Comparison of ENCODE assay signal across 27 cellular contexts in genomic region chr9:100284247-100284646, GRCh38.
"Had no signal": no experiment of that assay in that cellular context is flagged by ENCODE, and none has a peak within 500 bp of the region (broad histone marks: within the 10 kb centered on the region; RNA-seq: fewer than 3 reads in every experiment).

No MANE protein-coding gene starts in this region.

- H3K4me1 ChIP-seq: neural progenitor cell, parathyroid adenoma, psoas muscle, right lobe of liver, sigmoid colon, stomach, thyroid gland, tibial nerve, upper lobe of right lung, uterus had no signal

- H3K27me3 Mint-ChIP-seq: progenitor cell of endocrine pancreas; stimulated activated naive B cell treated with anti-CD40 and anti-IgM and Interleukin-4, amounts not matched to agents 10 μg/mL and 1 μg/mL and 100 μg/mL, for 72 hours; stimulated activated naive CD8-positive, alpha-beta T cell treated with anti-CD3 and anti-CD28 coated beads, Interleukin-15, Interleukin-2, amounts not matched to agents 100 ng/mL and 50 ng/mL, for 24 hours; type B pancreatic cell had no signal

- DNase-seq: natural killer cell; occipital lobe; ovary; psoas muscle; right cardiac atrium; right lobe of liver; sigmoid colon; small intestine; stimulated activated CD4-positive, alpha-beta T cell treated with anti-CD3 and anti-CD28 coated beads, Interleukin-15, amount 100 ng/mL, for 24 hours; stimulated activated CD4-positive, alpha-beta T cell treated with anti-CD3 and anti-CD28 coated beads, Interleukin-2, amount 100 ng/mL, for 24 hours; stimulated activated CD4-positive, alpha-beta T cell treated with anti-CD3 and anti-CD28 coated beads, Interleukin-2, amount 100 ng/mL, for 48 hours; stimulated activated CD4-positive, alpha-beta T cell treated with anti-CD3 and anti-CD28 coated beads, Interleukin-4, amount 100 ng/mL, for 24 hours; stimulated activated naive B cell treated with anti-CD40 and anti-IgM and Interleukin-4, amounts not matched to agents 10 μg/mL and 1 μg/mL and 100 μg/mL, for 72 hours; stimulated activated naive CD4-positive, alpha-beta T cell treated with Interleukin-2 at 50 U/mL for 16 hours; stomach; thyroid gland; upper lobe of right lung; uterus had no signal

- H3K36me3 ChIP-seq: uterus had no signal

- H3K4me2 ChIP-seq: neural progenitor cell had no signal

- H3K9me3 ChIP-seq: psoas muscle, right lobe of liver, thoracic aorta, thyroid gland, upper lobe of right lung, uterus had no signal

- H3K4me3 Mint-ChIP-seq: natural killer cell; nephron; neural progenitor cell; stimulated activated effector memory CD8-positive, alpha-beta T cell treated with anti-CD3 and anti-CD28 coated beads, Interleukin-12 subunit alpha, Interleukin-12 subunit beta, amount 100 ng/mL, for 72 hours; stimulated activated naive B cell treated with anti-CD40 and anti-IgM and Interleukin-4, amounts not matched to agents 10 μg/mL and 1 μg/mL and 100 μg/mL, for 72 hours; stimulated activated naive CD8-positive, alpha-beta T cell treated with anti-CD3 and anti-CD28 coated beads, Interleukin-15, Interleukin-2, amounts not matched to agents 100 ng/mL and 50 ng/mL, for 24 hours; type B pancreatic cell had no signal

- H3K9ac ChIP-seq: neural progenitor cell, parathyroid adenoma had no signal

- H3K4me1 Mint-ChIP-seq: neural progenitor cell; stimulated activated effector memory CD8-positive, alpha-beta T cell treated with anti-CD3 and anti-CD28 coated beads, Interleukin-12 subunit alpha, Interleukin-12 subunit beta, amount 100 ng/mL, for 72 hours had no signal

- H3K9me3 Mint-ChIP-seq: natural killer cell had no signal

- H2AFZ ChIP-seq: neural progenitor cell, parathyroid adenoma had no signal

- ATAC-seq: natural killer cell; psoas muscle; right cardiac atrium; right lobe of liver; stimulated activated effector memory CD8-positive, alpha-beta T cell treated with anti-CD3 and anti-CD28 coated beads, Interleukin-12 subunit alpha, Interleukin-12 subunit beta, amount 100 ng/mL, for 72 hours; stimulated activated naive B cell treated with anti-CD40 and anti-IgM and Interleukin-4, amounts not matched to agents 10 μg/mL and 1 μg/mL and 100 μg/mL, for 72 hours; upper lobe of right lung had no signal

- H3K79me2 ChIP-seq: parathyroid adenoma had no signal

- H3K27ac ChIP-seq: neural progenitor cell, ovary, parathyroid adenoma, psoas muscle, right lobe of liver, sigmoid colon, stomach, thoracic aorta, thyroid gland, tibial nerve, upper lobe of right lung, uterus had no signal

- H3K27ac Mint-ChIP-seq: natural killer cell; nephron; neural progenitor cell; stimulated activated effector memory CD8-positive, alpha-beta T cell treated with anti-CD3 and anti-CD28 coated beads, Interleukin-12 subunit alpha, Interleukin-12 subunit beta, amount 100 ng/mL, for 72 hours; stimulated activated naive CD8-positive, alpha-beta T cell treated with anti-CD3 and anti-CD28 coated beads, Interleukin-15, Interleukin-2, amounts not matched to agents 100 ng/mL and 50 ng/mL, for 24 hours; type B pancreatic cell had no signal

- H3K4me3 ChIP-seq: neural progenitor cell, ovary, psoas muscle, right lobe of liver, sigmoid colon, stomach, thoracic aorta, thyroid gland, tibial nerve, upper lobe of right lung, uterus had no signal

- H3K27me3 ChIP-seq: neural progenitor cell, ovary, right lobe of liver, sigmoid colon, stomach, thyroid gland, tibial nerve, upper lobe of right lung, uterus had no signal
